20 cellular contexts compared by ENCODE assay signal in the genomic region with DNA sequence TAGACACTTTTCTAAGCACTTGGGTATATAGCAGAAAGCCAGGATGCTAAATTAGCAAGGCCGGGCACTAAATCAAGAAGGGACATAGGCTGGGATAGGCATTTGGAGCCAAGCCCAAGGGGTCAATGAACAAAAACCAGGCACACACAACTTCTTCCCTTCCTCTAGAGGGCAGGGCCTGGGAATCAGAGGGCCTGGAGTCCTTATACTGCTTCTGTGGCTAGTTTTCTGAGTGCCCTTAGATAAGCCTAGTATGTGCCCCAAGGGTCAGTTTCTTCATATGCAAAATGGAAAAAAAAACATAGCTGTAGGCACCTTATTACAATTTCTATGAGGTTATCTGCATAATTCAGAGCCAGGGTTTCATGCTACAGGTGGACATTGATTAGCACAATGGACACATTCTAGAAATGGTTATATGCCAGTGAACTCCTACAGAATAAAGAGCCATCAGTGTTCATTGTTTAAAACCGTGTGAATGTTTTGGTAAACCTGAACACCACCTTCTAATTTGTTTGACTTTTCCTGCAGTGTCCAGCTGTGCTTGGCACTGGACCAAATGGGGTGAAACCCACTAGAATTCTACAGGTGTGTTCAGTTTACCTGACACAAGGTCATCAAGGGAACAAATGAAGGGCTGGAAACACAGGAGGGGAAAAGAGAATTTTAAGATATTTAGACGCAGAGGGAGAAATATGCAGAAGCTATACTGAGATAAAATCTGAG. TPM values are rescaled to one million over a fixed set of nuclear protein-coding genes. Genes with fewer than 3 reads are reported as not detected.
A peak's percentile ranks its signal among the peaks of the same experiment; 100 is the strongest.
DNase-seq lines count a peak whose midpoint lies in the region.
"Had no signal": no experiment of that assay in that cellular context is flagged by ENCODE, and none has a peak within 500 bp of the region (broad histone marks: within the 10 kb centered on the region; RNA-seq: fewer than 3 reads in every experiment).

No MANE protein-coding gene starts in this region.

- no peak overlapping the region for H3K23ac ChIP-seq in mesenchymal stem cell (ENCODE audit: low read length in 2 of 2)

- no peak overlapping the region for H2AFZ ChIP-seq in mesenchymal stem cell (ENCODE audit: low read depth, low read length)

- no peaks in the 10 kb centered on the region for H3K9me3 ChIP-seq in adipocyte (ENCODE audit: control insufficient read depth, low read length)
- no peaks in the 10 kb centered on the region for H3K9me3 ChIP-seq in mesenchymal stem cell (ENCODE audit: control insufficient read depth, low read length)
- H3K9me3 ChIP-seq: HAP-1, right atrium auricular region, transverse colon had no signal

- no peak overlapping the region for H3K4me3 ChIP-seq in adipocyte (ENCODE audit: low read length)
- H3K4me3 ChIP-seq in mesenchymal stem cell (ENCODE audit: insufficient read depth in 1 of 2, low read depth in 1 of 2, low read length in 2 of 2): no peak overlapping the region
- H3K4me3 ChIP-seq: HAP-1, right atrium auricular region, transverse colon had no signal

- H2AK5ac ChIP-seq in mesenchymal stem cell (ENCODE audit: low read length, severe bottlenecking): peak overlapping the region; percentile 16

- no peak overlapping the region for H4K8ac ChIP-seq in mesenchymal stem cell (ENCODE audit: low read length)

- no peak overlapping the region for H2BK15ac ChIP-seq in mesenchymal stem cell (ENCODE audit: low read depth, poor library complexity, severe bottlenecking)

- H3K27me3 ChIP-seq in adipocyte (replicated peaks; ENCODE audit: control insufficient read depth, insufficient read depth, low read length) (no peaks in the 10 kb centered on the region), mesenchymal stem cell (ENCODE audit: control insufficient read depth in 1 of 2, insufficient read depth in 1 of 2, low read length in 2 of 2) (no peaks in the 10 kb centered on the region)
- H3K27me3 ChIP-seq: right atrium auricular region, transverse colon had no signal

- WGBS in mesenchymal stem cell: 88% methylated on average over 2 of the region's 3 CpGs

- H3K18ac ChIP-seq in mesenchymal stem cell (ENCODE audit: low read depth in 1 of 2, low read length in 2 of 2): no peak overlapping the region

- no peak overlapping the region for H3K14ac ChIP-seq in mesenchymal stem cell (ENCODE audit: low read length in 2 of 2)

- no peak overlapping the region for H3K4me2 ChIP-seq in mesenchymal stem cell (ENCODE audit: low read length, poor library complexity, severe bottlenecking)

- peak; percentile 2 for DNase-seq in COLO668 (lab: John Stamatoyannopoulos, UW; ENCODE audit: unreplicated experiment)
- DNase-seq in NCI-H1417 treated with DMSO at 0.1 percent for 48 hours (lab: John Stamatoyannopoulos, UW): peak; percentile 31
- DNase-seq in adipocyte (ENCODE audit: low read depth): no peak
- DNase-seq in mesenchymal stem cell: no peak
- DNase-seq in activated effector memory CD4-positive, alpha-beta T cell treated with anti-CD3 and anti-CD28 coated beads, Interleukin-2, amount 50 U/mL, for 16 hours: no peak
- no peak for DNase-seq in GM19240 (ENCODE audit: insufficient read length, low spot score)
- no peak for DNase-seq in DMS79 treated with DMSO at 0.1 percent for 48 hours (lab: John Stamatoyannopoulos, UW)
- DNase-seq in hippocampal formation (lab: John Stamatoyannopoulos, UW): no peak
- DNase-seq: activated CD4-positive, alpha-beta T cell treated with anti-CD3 and anti-CD28 coated beads, Interleukin-2, amount 50 U/mL, for 4 hours; activated T-cell treated with anti-CD3 and anti-CD28 coated beads, Interleukin-2, amount 50 U/mL, for 1 hour; CD4-positive, alpha-beta memory T cell; cortex of kidney; EL; foreskin melanocyte; NK-92 treated with Interleukin-12 subunit alpha and Interleukin-12 subunit beta, amount 100 ng/mL, for 24 hours; occipital lobe; stimulated activated naive CD4-positive, alpha-beta T cell treated with Interleukin-2 at 50 U/mL for 16 hours; transverse colon had no signal

- no peak overlapping the region for H2BK12ac ChIP-seq in mesenchymal stem cell (ENCODE audit: low read length in 2 of 2)

- H3K36me3 ChIP-seq in adipocyte (ENCODE audit: control insufficient read depth, insufficient read depth, low read length, severe bottlenecking): no peaks in the 10 kb centered on the region
- H3K36me3 ChIP-seq in mesenchymal stem cell (ENCODE audit: control insufficient read depth in 1 of 2, insufficient read depth in 2 of 2, low read depth in 1 of 2, low read length in 2 of 2): peaks cover 7 to 33% of the 10 kb centered on the region in 2 experiments
- H3K36me3 ChIP-seq: HAP-1, right atrium auricular region, transverse colon had no signal

- no peak overlapping the region for H3K4ac ChIP-seq in mesenchymal stem cell (ENCODE audit: low read depth in 1 of 2, low read length in 2 of 2)

- peaks cover 1% of the 10 kb centered on the region for H3K79me1 ChIP-seq in mesenchymal stem cell (replicated peaks; ENCODE audit: low read length, poor library complexity, severe bottlenecking)

- H3K9ac ChIP-seq in adipocyte (ENCODE audit: low read length) (peak overlapping the region; percentile 24), mesenchymal stem cell (ENCODE audit: low read length) (no peak overlapping the region)

- H2BK120ac ChIP-seq in mesenchymal stem cell (ENCODE audit: low read depth, low read length): no peak overlapping the region

- no peak overlapping the region for H2BK5ac ChIP-seq in mesenchymal stem cell (ENCODE audit: low read depth, low read length, poor library complexity, severe bottlenecking)

- H3K27ac ChIP-seq in mesenchymal stem cell (ENCODE audit: low read length, poor library complexity, severe bottlenecking): peak overlapping the region; percentile 48
- H3K27ac ChIP-seq: right atrium auricular region, transverse colon had no signal

- H3K4me1 ChIP-seq in adipocyte (ENCODE audit: control insufficient read depth, insufficient read depth, low read length) (peaks cover 48% of the 10 kb centered on the region), mesenchymal stem cell (ENCODE audit: control insufficient read depth, insufficient read depth, low read depth, low read length) (peaks cover 31% of the 10 kb centered on the region)
- H3K4me1 ChIP-seq: HAP-1 had no signal

- no peak overlapping the region for H4K91ac ChIP-seq in mesenchymal stem cell (ENCODE audit: low read length)

RNA-seq across cellular contexts. Expression of a gene that starts 49.6 kb away (rescaled TPM):
- 0.03 TPM for polyA plus RNA-seq in mesenchymal stem cell (2013, experiment 1 of 2)
- polyA plus RNA-seq in mesenchymal stem cell (2013, experiment 2 of 2): 0.10 TPM

RNA-seq across cellular contexts. Expression of a gene that starts 55.4 kb away (rescaled TPM):
- polyA plus RNA-seq in mesenchymal stem cell (2013, experiment 1 of 2): 0.37 TPM
- 0.45 TPM for polyA plus RNA-seq in mesenchymal stem cell (2013, experiment 2 of 2)

Comparison
In these comparisons a context has a peak if more than half of its experiments do, and no peak if none do; other contexts are left out.
1. DNase-seq: peak in COLO668 (single experiment) and NCI-H1417 treated with DMSO at 0.1 percent for 48 hours (single experiment); none in adipocyte (single experiment), mesenchymal stem cell (single experiment), activated effector memory CD4-positive, alpha-beta T cell treated with anti-CD3 and anti-CD28 coated beads, Interleukin-2, amount 50 U/mL, for 16 hours (single experiment), GM19240 (single experiment), DMS79 treated with DMSO at 0.1 percent for 48 hours (single experiment) and hippocampal formation (0 of 2).